ENCODE assay signal across 24 cellular contexts in the genomic region with DNA sequence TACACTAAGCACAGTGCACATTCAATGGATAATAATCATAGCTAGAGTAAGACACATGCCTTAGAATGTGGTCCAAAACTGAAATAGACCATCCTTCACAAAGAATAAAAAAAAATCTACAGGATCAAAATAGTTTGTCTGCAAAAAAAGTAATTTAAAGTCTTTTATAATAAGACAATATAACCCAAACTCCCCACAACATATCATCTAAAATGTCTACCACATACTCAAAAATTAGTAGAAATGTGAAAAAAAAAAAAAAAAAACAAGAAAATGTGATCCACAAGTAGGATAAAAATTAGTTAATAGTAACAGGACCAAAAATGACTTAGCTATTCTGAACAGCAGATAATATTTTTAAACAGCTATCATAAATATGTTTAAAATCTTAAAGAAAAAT.
"Had no signal": no experiment of that assay in that cellular context is flagged by ENCODE, and none has a peak within 500 bp of the region (broad histone marks: within the 10 kb centered on the region; RNA-seq: fewer than 3 reads in every experiment).

No MANE protein-coding gene starts in this region.

- H3K9me3 ChIP-seq: SK-N-SH had no signal

- ATAC-seq: K562, Panc1, PC-3 had no signal

- FAIRE-seq: HTR-8/SVneo, K562 had no signal

- DNase-seq: MV-4-11, NCI-H1048, NCI-H1105, NCI-H1417 treated with DMSO at 0.1 percent for 48 hours, NCI-H1694 treated with DMSO at 0.1 percent for 48 hours, NCI-H1930, NCI-H2081, NCI-H2171, NCI-H226, NCI-H446, NCI-H510A, NCI-H524 treated with DMSO at 0.1 percent for 48 hours, NCI-H69, NCI-H774, SHP77, SK-N-SH, SW 1271 had no signal

- H3K27ac ChIP-seq: HL-60, RWPE1 had no signal

- H3K4me3 ChIP-seq: K562 had no signal

- H3K27ac Mint-ChIP-seq: IgD-negative memory B cell had no signal
